ENCODE assay signal across 3 cellular contexts in the genomic region with DNA sequence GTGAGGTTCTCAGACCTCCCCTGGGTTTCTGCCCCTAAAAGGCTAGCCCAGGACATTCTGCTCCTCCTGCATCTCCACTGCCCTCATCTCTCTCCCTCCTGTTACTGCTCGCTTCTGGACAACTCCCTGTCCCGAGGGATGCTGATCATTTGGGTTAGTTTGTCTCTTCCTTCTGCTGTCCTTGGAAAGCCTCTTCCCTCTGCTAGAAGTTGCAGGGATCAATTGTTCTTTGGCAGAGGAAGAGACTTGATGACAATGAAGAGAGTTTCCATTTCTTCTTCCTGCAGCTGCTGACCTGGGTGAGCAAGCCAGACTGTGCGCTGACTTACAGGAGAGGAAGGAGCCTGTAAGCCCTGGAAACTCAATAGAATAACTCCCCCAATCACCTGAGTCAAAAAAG.
"Had no signal": no experiment of that assay in that cellular context is flagged by ENCODE, and none has a peak within 500 bp of the region (broad histone marks: within the 10 kb centered on the region; RNA-seq: fewer than 3 reads in every experiment).

No MANE protein-coding gene starts in this region.

- H3K4me2 ChIP-seq: GM23338 had no signal

- DNase-seq: H9, HCEC 1CT had no signal

- H2AFZ ChIP-seq: GM23338 had no signal

- ATAC-seq: GM23338 had no signal

- H3K4me3 ChIP-seq: GM23338 had no signal
